7 cellular contexts compared by ENCODE assay signal in the genomic region with DNA sequence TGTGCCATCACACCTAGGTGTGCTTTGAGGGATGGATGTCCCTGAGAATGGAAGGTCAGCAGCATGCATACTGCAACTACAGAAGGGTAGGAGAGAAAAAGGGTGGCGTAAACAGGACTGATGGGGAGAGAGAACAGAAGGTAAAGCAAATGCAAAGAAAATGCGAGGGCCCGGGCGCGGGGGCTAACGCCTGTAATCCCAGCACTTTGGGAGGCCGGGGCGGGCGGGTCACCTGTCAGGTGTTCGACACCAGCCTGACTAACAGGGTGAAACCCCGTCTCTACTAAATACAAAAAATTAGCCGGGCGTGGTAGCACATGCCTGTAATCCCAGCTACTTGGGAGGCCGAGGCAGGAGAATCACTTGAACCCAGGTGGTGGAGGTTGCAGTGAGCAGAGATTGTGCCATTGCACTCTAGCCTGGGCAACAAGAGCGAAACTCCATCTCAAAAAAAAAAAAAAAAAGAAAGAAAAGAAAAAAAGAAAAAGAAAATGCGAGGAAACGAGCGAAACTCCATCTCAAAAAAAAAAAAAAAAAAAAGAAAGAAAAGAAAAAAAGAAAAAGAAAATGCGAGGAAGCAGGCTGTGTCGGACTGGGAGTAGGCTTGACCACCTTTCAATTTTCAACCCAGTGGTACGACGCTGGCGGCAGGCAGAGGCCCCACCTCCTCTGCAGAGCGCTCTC. TPM values are rescaled to one million over a fixed set of nuclear protein-coding genes. Genes with fewer than 3 reads are reported as not detected.
A peak's percentile ranks its signal among the peaks of the same experiment; 100 is the strongest.
DNase-seq lines count a peak whose midpoint lies in the region; ATAC-seq and TF ChIP-seq lines count a peak whose summit lies in the region.
"Not testable (repeated sequence)": the region's sequence is repeated elsewhere in the genome, so short reads cannot be mapped to it uniquely, and the experiment has no call there.

No MANE protein-coding gene starts in this region.

- H3K9me3 Mint-ChIP-seq in activated naive CD4-positive, alpha-beta T cell treated with anti-CD3 and anti-CD28 coated beads for 36 hours: not testable (repeated sequence)

- H3K36me3 ChIP-seq in liver (ENCODE audit: control insufficient read depth in 4 of 4, insufficient read depth in 3 of 4, low read depth in 1 of 4, low read length in 3 of 4): not testable (repeated sequence)

- H3K4me3 ChIP-seq in epithelial cell of esophagus (ENCODE audit: low read length) (peak overlapping the region; percentile 71), liver (ENCODE audit: low read depth in 1 of 3, low read length in 3 of 3) (peak overlapping the region; percentile 76 to 93 (median 81)), retinal pigment epithelial cell (ENCODE audit: low read length) (peak overlapping the region; percentile 100)

- H3K36me3 Mint-ChIP-seq in activated naive CD4-positive, alpha-beta T cell treated with anti-CD3 and anti-CD28 coated beads for 36 hours (ENCODE audit: low read depth): not testable (repeated sequence)

- peaks cover 11 to 22% (median 15%) of the 10 kb centered on the region in 4 donors for H3K4me1 ChIP-seq in liver (ENCODE audit: control insufficient read depth in 4 of 4, insufficient read depth in 4 of 4, low read length in 3 of 4)

- peaks cover 23% of the 10 kb centered on the region for H3K4me1 Mint-ChIP-seq in activated naive CD4-positive, alpha-beta T cell treated with anti-CD3 and anti-CD28 coated beads for 36 hours (ENCODE audit: low read depth)

- CTCF ChIA-PET in activated naive CD4-positive, alpha-beta T cell treated with anti-CD3 and anti-CD28 coated beads for 36 hours (lab: Charles Lee): interaction anchor here (0.7 to 1.4 kb wide), 3 partner anchors 41 to 104 kb away, joined by 3 to 7 read pairs (median 5); no protein-coding TSS in a partner anchor

- H3K4me3 Mint-ChIP-seq in activated naive CD4-positive, alpha-beta T cell treated with anti-CD3 and anti-CD28 coated beads for 36 hours: peak overlapping the region; percentile 94

- not testable (repeated sequence) for H3K9me3 ChIP-seq in liver (ENCODE audit: control insufficient read depth in 4 of 4, low read length in 3 of 4)

- TF ChIP-seq CTCF in epithelial cell of esophagus (IDR thresholded peaks at IDR 0.05; ENCODE audit: insufficient read depth, low read depth, low read length, missing control alignments); liver (IDR thresholded peaks at IDR 0.05; ENCODE audit: low read depth, low read length, missing input control); retinal pigment epithelial cell (conservative IDR thresholded peaks at IDR 0.05; ENCODE audit: low read depth, low read length): not testable (repeated sequence)

- peak; percentile 88 for DNase-seq in NCI-H2227 treated with DMSO at 0.1 percent for 48 hours (lab: John Stamatoyannopoulos, UW)
- not testable (repeated sequence) for DNase-seq in activated naive CD4-positive, alpha-beta T cell treated with anti-CD3 and anti-CD28 coated beads for 36 hours; retinal pigment epithelial cell (ENCODE audit: low read depth)
- peak; percentile 40 for DNase-seq in epithelial cell of esophagus (ENCODE audit: low read depth)

- TF ChIP-seq RAD21 in liver (IDR thresholded peaks at IDR 0.05): not testable (repeated sequence)

- peak overlapping the region; percentile 46 to 67 for H3K9ac ChIP-seq in liver (ENCODE audit: low read depth in 1 of 2, low read length in 2 of 2)

- peak; percentile 20 for ATAC-seq in GM18502 (IDR thresholded peaks at IDR 0.05; ENCODE audit: poor library complexity, unreplicated experiment)
- ATAC-seq in HG02885 (IDR thresholded peaks at IDR 0.05; ENCODE audit: poor library complexity, unreplicated experiment): peak; percentile 5

- H3K27ac ChIP-seq in liver (ENCODE audit: low read depth in 1 of 2, low read length in 2 of 2): peak overlapping the region; percentile 92 to 98

- not testable (repeated sequence) for H3K27me3 Mint-ChIP-seq in activated naive CD4-positive, alpha-beta T cell treated with anti-CD3 and anti-CD28 coated beads for 36 hours (ENCODE audit: low read depth)

- H3K27me3 ChIP-seq in liver (ENCODE audit: control insufficient read depth in 4 of 4, insufficient read depth in 4 of 4, low read length in 3 of 4): not testable (repeated sequence)

- H3K27ac Mint-ChIP-seq in activated naive CD4-positive, alpha-beta T cell treated with anti-CD3 and anti-CD28 coated beads for 36 hours: peak overlapping the region; percentile 84

- 43% methylated on average over 24 of the region's 24 CpGs for WGBS in liver

- intact Hi-C loops in activated naive CD4-positive, alpha-beta T cell treated with anti-CD3 and anti-CD28 coated beads for 36 hours (cut with micrococcal nuclease): loop anchor here (2.0 to 10.0 kb wide), 3 partner anchors 360 to 1325 kb away; partner anchors contain the start of genes CENPA, DTNB and GTF3C2

RNA-seq across cellular contexts. Expression of gene RAB10, which starts 1.2 kb away (rescaled TPM):
- total RNA-seq in activated naive CD4-positive, alpha-beta T cell treated with anti-CD3 and anti-CD28 coated beads for 36 hours: 10 to 100 TPM; 84.2 to 93.0 TPM
- 10 to 100 TPM; 51.5 to 52.2 TPM for total RNA-seq in liver
- polyA plus RNA-seq in liver: 10 to 100 TPM; 26.6 to 31.7 TPM

RNA-seq across cellular contexts. Expression of gene KIF3C, which starts 50.4 kb away (rescaled TPM):
- total RNA-seq in activated naive CD4-positive, alpha-beta T cell treated with anti-CD3 and anti-CD28 coated beads for 36 hours: 1 to 10 TPM; 3.0 to 3.4 TPM
- total RNA-seq in liver: under 1 TPM; 0.67 to 0.93 TPM
- polyA plus RNA-seq in liver: under 1 TPM; 0.26 to 0.68 TPM
